ENCODE assay signal across 2 cellular contexts in genomic region chr17:17730250-17730935, GRCh38.
TF ChIP-seq lines count a peak whose summit lies in the region.

No MANE protein-coding gene starts in this region.

TF ChIP-seq in IMR-90, 13 proteins besides CTCF, POLR2A, EP300 and RAD21:
- TF ChIP-seq RCOR1 (IDR thresholded peaks at IDR 0.05; ENCODE audit: insufficient replicate concordance, low read length) (no peak), CEBPB (IDR thresholded peaks at IDR 0.05; ENCODE audit: low read depth, low read length) (no peak), BHLHE40 (IDR thresholded peaks at IDR 0.05; ENCODE audit: low read depth, low read length) (no peak), MXI1 (IDR thresholded peaks at IDR 0.05; ENCODE audit: borderline replicate concordance, low read depth, low read length) (no peak), MAFK (IDR thresholded peaks at IDR 0.05; ENCODE audit: low read depth, low read length) (no peak), USF2 (IDR thresholded peaks at IDR 0.05; ENCODE audit: low read depth, low read length) (no peak), MAZ (IDR thresholded peaks at IDR 0.05; ENCODE audit: borderline replicate concordance, low read depth, low read length) (no peak), SMC3 (IDR thresholded peaks at IDR 0.05; ENCODE audit: low read depth, low read length) (no peak), CHD1 (IDR thresholded peaks at IDR 0.05; ENCODE audit: low read depth, low read length) (no peak)

TF ChIP-seq in H1, 55 proteins besides CTCF, POLR2A, EP300 and RAD21:
- TF ChIP-seq ATF3 (IDR thresholded peaks at IDR 0.05; ENCODE audit: insufficient read depth, low read depth, low read length) (no peak), SP2 (IDR thresholded peaks at IDR 0.05; ENCODE audit: low read length) (no peak), NANOG (IDR thresholded peaks at IDR 0.05; ENCODE audit: insufficient read depth, low read depth, low read length, poor library complexity, severe bottlenecking) (no peak), TEAD4 (IDR thresholded peaks at IDR 0.05; ENCODE audit: low read depth, low read length) (no peak), FOSL1 (IDR thresholded peaks at IDR 0.05; ENCODE audit: insufficient read depth, low read depth, low read length) (no peak), KDM5A (IDR thresholded peaks at IDR 0.05; ENCODE audit: low read length) (no peak), TAF1 (IDR thresholded peaks at IDR 0.05; ENCODE audit: low read depth, low read length) (no peak), TBP (IDR thresholded peaks at IDR 0.05; ENCODE audit: low read depth, low read length) (no peak), BACH1 (IDR thresholded peaks at IDR 0.05; ENCODE audit: low read length) (no peak), CBX5 (IDR thresholded peaks at IDR 0.05; ENCODE audit: low read depth, low read length) (no peak), TCF12 (IDR thresholded peaks at IDR 0.05; ENCODE audit: low read depth, low read length) (no peak), RXRA (IDR thresholded peaks at IDR 0.05; ENCODE audit: insufficient read depth, low read depth, low read length) (no peak), TAF7 (optimal IDR thresholded peaks at IDR 0.05; ENCODE audit: borderline replicate concordance, low read depth, low read length) (no peak), USF2 (IDR thresholded peaks at IDR 0.05; ENCODE audit: low read length) (no peak), SP4 (IDR thresholded peaks at IDR 0.05; ENCODE audit: low read length) (no peak), MAX (IDR thresholded peaks at IDR 0.05) (no peak)
